ENCODE assay signal across 22 cellular contexts in the genomic region with DNA sequence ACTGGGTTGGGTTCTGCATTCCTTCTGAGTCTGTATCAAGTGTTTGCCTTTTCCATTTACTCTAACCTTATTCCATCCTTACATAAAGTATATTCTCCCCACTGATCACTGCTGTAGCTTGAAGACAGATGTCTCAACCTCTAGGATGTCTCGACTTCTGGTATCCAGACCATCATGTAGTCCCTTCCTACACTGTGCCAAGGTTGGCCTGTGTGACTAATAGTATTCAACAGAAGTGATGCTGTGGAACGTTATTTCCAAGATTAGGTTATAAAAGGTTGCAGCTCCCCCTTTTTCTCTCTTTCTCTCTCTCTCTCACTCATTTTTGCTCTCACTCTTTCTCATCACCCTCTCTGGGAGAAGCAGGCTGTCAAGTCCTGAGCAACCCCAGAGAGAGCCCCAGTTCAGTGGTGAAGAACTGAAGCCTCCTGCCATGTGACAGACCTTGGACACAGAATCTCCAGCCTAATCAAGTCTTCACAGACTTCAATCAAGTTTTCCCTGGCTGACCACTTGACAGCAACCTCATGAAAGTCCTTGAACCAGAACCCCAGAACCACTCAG.
A peak's percentile ranks its signal among the peaks of the same experiment; 100 is the strongest.
DNase-seq lines count a peak whose midpoint lies in the region; ATAC-seq lines count a peak whose summit lies in the region.
"Had no signal": no experiment of that assay in that cellular context is flagged by ENCODE, and none has a peak within 500 bp of the region (broad histone marks: within the 10 kb centered on the region; RNA-seq: fewer than 3 reads in every experiment).

No MANE protein-coding gene starts in this region.

- no peak for DNase-seq in activated T-cell treated with anti-CD3 and anti-CD28 coated beads, Interleukin-2, amount 50 U/mL, for 4 hours
- DNase-seq in activated T-cell treated with anti-CD3 and anti-CD28 coated beads, Interleukin-2, amount 50 U/mL, for 24 hours = no peak
- no peak for DNase-seq in activated naive CD8-positive, alpha-beta T cell treated with anti-CD3 and anti-CD28 coated beads for 36 hours
- DNase-seq in activated naive CD8-positive, alpha-beta T cell treated with anti-CD3 and anti-CD28 coated beads, Interleukin-2, amount 50 U/mL, for 24 hours = no peak
- no peak for DNase-seq in H4 (ENCODE audit: low spot score)
- DNase-seq: 8988T; ACHN; AML-193; BE2C; CD4-positive, alpha-beta T cell; CD8-positive, alpha-beta memory T cell; DMS 273 treated with DMSO at 0.1 percent for 48 hours; DMS79; EL; GDM1; GM23248; HFFc6 had no signal

- peak; percentile 47 to 60 for ATAC-seq in activated T-cell treated with anti-CD3 and anti-CD28 coated beads, Interleukin-2, amount 50 U/mL, for 4 hours
- peak; percentile 56 for ATAC-seq in activated naive CD8-positive, alpha-beta T cell treated with anti-CD3 and anti-CD28 coated beads, Interleukin-2, amount 50 U/mL, for 24 hours
- ATAC-seq: A549, GM12878 had no signal

- no peaks in the 10 kb centered on the region for H3K9me3 Mint-ChIP-seq in activated T-cell treated with anti-CD3 and anti-CD28 coated beads, Interleukin-2, amount 50 U/mL, for 4 hours
- H3K9me3 Mint-ChIP-seq in activated T-cell treated with anti-CD3 and anti-CD28 coated beads, Interleukin-2, amount 50 U/mL, for 24 hours = no peaks in the 10 kb centered on the region
- H3K9me3 Mint-ChIP-seq in activated naive CD8-positive, alpha-beta T cell (ENCODE audit: low read depth) = no peaks in the 10 kb centered on the region
- H3K9me3 Mint-ChIP-seq in activated naive CD8-positive, alpha-beta T cell treated with anti-CD3 and anti-CD28 coated beads for 36 hours = no peaks in the 10 kb centered on the region
- no peaks in the 10 kb centered on the region for H3K9me3 Mint-ChIP-seq in activated naive CD8-positive, alpha-beta T cell treated with anti-CD3 and anti-CD28 coated beads, Interleukin-2, amount 50 U/mL, for 24 hours
- H3K9me3 Mint-ChIP-seq in stimulated activated naive CD8-positive, alpha-beta T cell treated with anti-CD3 and anti-CD28 coated beads, Interleukin-15, Interleukin-2, amounts not matched to agents 100 ng/mL and 50 ng/mL, for 24 hours = no peaks in the 10 kb centered on the region
- H3K9me3 Mint-ChIP-seq: CD14-positive monocyte; CD4-positive, alpha-beta T cell; CD8-positive, alpha-beta memory T cell; HFFc6 had no signal

- H3K27me3 Mint-ChIP-seq in activated T-cell treated with anti-CD3 and anti-CD28 coated beads, Interleukin-2, amount 50 U/mL, for 4 hours (ENCODE audit: low read depth) = peaks cover 1% of the 10 kb centered on the region
- H3K27me3 Mint-ChIP-seq in activated T-cell treated with anti-CD3 and anti-CD28 coated beads, Interleukin-2, amount 50 U/mL, for 24 hours = no peaks in the 10 kb centered on the region
- no peaks in the 10 kb centered on the region for H3K27me3 Mint-ChIP-seq in activated naive CD8-positive, alpha-beta T cell
- no peaks in the 10 kb centered on the region for H3K27me3 Mint-ChIP-seq in activated naive CD8-positive, alpha-beta T cell treated with anti-CD3 and anti-CD28 coated beads for 36 hours
- no peaks in the 10 kb centered on the region for H3K27me3 Mint-ChIP-seq in activated naive CD8-positive, alpha-beta T cell treated with anti-CD3 and anti-CD28 coated beads, Interleukin-2, amount 50 U/mL, for 24 hours
- H3K27me3 Mint-ChIP-seq in stimulated activated naive CD8-positive, alpha-beta T cell treated with anti-CD3 and anti-CD28 coated beads, Interleukin-15, Interleukin-2, amounts not matched to agents 100 ng/mL and 50 ng/mL, for 24 hours = no peaks in the 10 kb centered on the region
- H3K27me3 Mint-ChIP-seq: CD8-positive, alpha-beta memory T cell had no signal

- H3K27ac Mint-ChIP-seq in activated T-cell treated with anti-CD3 and anti-CD28 coated beads, Interleukin-2, amount 50 U/mL, for 24 hours = no peak overlapping the region
- H3K27ac Mint-ChIP-seq in activated naive CD8-positive, alpha-beta T cell = peak overlapping the region; percentile 5
- no peak overlapping the region for H3K27ac Mint-ChIP-seq in activated naive CD8-positive, alpha-beta T cell treated with anti-CD3 and anti-CD28 coated beads for 36 hours
- H3K27ac Mint-ChIP-seq in activated naive CD8-positive, alpha-beta T cell treated with anti-CD3 and anti-CD28 coated beads, Interleukin-2, amount 50 U/mL, for 24 hours = no peak overlapping the region
- H3K27ac Mint-ChIP-seq in stimulated activated naive CD8-positive, alpha-beta T cell treated with anti-CD3 and anti-CD28 coated beads, Interleukin-15, Interleukin-2, amounts not matched to agents 100 ng/mL and 50 ng/mL, for 24 hours = peak overlapping the region; percentile 26
- H3K27ac Mint-ChIP-seq: CD14-positive monocyte; CD4-positive, alpha-beta T cell; CD8-positive, alpha-beta memory T cell; HFFc6 had no signal

- peaks cover 7% of the 10 kb centered on the region for H3K4me1 Mint-ChIP-seq in activated T-cell treated with anti-CD3 and anti-CD28 coated beads, Interleukin-2, amount 50 U/mL, for 4 hours (ENCODE audit: low read depth)
- H3K4me1 Mint-ChIP-seq in activated T-cell treated with anti-CD3 and anti-CD28 coated beads, Interleukin-2, amount 50 U/mL, for 24 hours (ENCODE audit: low read depth) = peaks cover 38% of the 10 kb centered on the region
- peaks cover 12% of the 10 kb centered on the region for H3K4me1 Mint-ChIP-seq in activated naive CD8-positive, alpha-beta T cell (ENCODE audit: low read depth)
- H3K4me1 Mint-ChIP-seq in activated naive CD8-positive, alpha-beta T cell treated with anti-CD3 and anti-CD28 coated beads for 36 hours = peaks cover 27% of the 10 kb centered on the region
- H3K4me1 Mint-ChIP-seq in activated naive CD8-positive, alpha-beta T cell treated with anti-CD3 and anti-CD28 coated beads, Interleukin-2, amount 50 U/mL, for 24 hours = peaks cover 22% of the 10 kb centered on the region
- peaks cover 22% of the 10 kb centered on the region for H3K4me1 Mint-ChIP-seq in stimulated activated naive CD8-positive, alpha-beta T cell treated with anti-CD3 and anti-CD28 coated beads, Interleukin-15, Interleukin-2, amounts not matched to agents 100 ng/mL and 50 ng/mL, for 24 hours (ENCODE audit: low read depth)
- H3K4me1 Mint-ChIP-seq: CD14-positive monocyte had no signal

- no peak overlapping the region for H3K4me3 Mint-ChIP-seq in activated T-cell treated with anti-CD3 and anti-CD28 coated beads, Interleukin-2, amount 50 U/mL, for 4 hours
- H3K4me3 Mint-ChIP-seq in activated T-cell treated with anti-CD3 and anti-CD28 coated beads, Interleukin-2, amount 50 U/mL, for 24 hours = no peak overlapping the region
- H3K4me3 Mint-ChIP-seq in activated naive CD8-positive, alpha-beta T cell = no peak overlapping the region
- H3K4me3 Mint-ChIP-seq in activated naive CD8-positive, alpha-beta T cell treated with anti-CD3 and anti-CD28 coated beads for 36 hours = no peak overlapping the region
- H3K4me3 Mint-ChIP-seq in activated naive CD8-positive, alpha-beta T cell treated with anti-CD3 and anti-CD28 coated beads, Interleukin-2, amount 50 U/mL, for 24 hours = no peak overlapping the region
- H3K4me3 Mint-ChIP-seq in stimulated activated naive CD8-positive, alpha-beta T cell treated with anti-CD3 and anti-CD28 coated beads, Interleukin-15, Interleukin-2, amounts not matched to agents 100 ng/mL and 50 ng/mL, for 24 hours = no peak overlapping the region
- H3K4me3 Mint-ChIP-seq: CD14-positive monocyte; CD4-positive, alpha-beta T cell; CD8-positive, alpha-beta memory T cell; HFFc6 had no signal

- H3K36me3 Mint-ChIP-seq in activated T-cell treated with anti-CD3 and anti-CD28 coated beads, Interleukin-2, amount 50 U/mL, for 4 hours (ENCODE audit: insufficient read depth) = no peaks in the 10 kb centered on the region
- H3K36me3 Mint-ChIP-seq in activated T-cell treated with anti-CD3 and anti-CD28 coated beads, Interleukin-2, amount 50 U/mL, for 24 hours (ENCODE audit: low read depth) = no peaks in the 10 kb centered on the region
- H3K36me3 Mint-ChIP-seq in activated naive CD8-positive, alpha-beta T cell = peaks cover 3% of the 10 kb centered on the region
- peaks cover 2% of the 10 kb centered on the region for H3K36me3 Mint-ChIP-seq in activated naive CD8-positive, alpha-beta T cell treated with anti-CD3 and anti-CD28 coated beads for 36 hours
- no peaks in the 10 kb centered on the region for H3K36me3 Mint-ChIP-seq in activated naive CD8-positive, alpha-beta T cell treated with anti-CD3 and anti-CD28 coated beads, Interleukin-2, amount 50 U/mL, for 24 hours (ENCODE audit: low read depth)
- no peaks in the 10 kb centered on the region for H3K36me3 Mint-ChIP-seq in stimulated activated naive CD8-positive, alpha-beta T cell treated with anti-CD3 and anti-CD28 coated beads, Interleukin-15, Interleukin-2, amounts not matched to agents 100 ng/mL and 50 ng/mL, for 24 hours (ENCODE audit: low read depth)
- H3K36me3 Mint-ChIP-seq: CD14-positive monocyte; CD8-positive, alpha-beta memory T cell had no signal

Comparison
In these comparisons a context has a peak if more than half of its experiments do, and no peak if none do; other contexts are left out.
1. H3K27ac Mint-ChIP-seq: peak in activated naive CD8-positive, alpha-beta T cell (single experiment) and stimulated activated naive CD8-positive, alpha-beta T cell treated with anti-CD3 and anti-CD28 coated beads, Interleukin-15, Interleukin-2, amounts not matched to agents 100 ng/mL and 50 ng/mL, for 24 hours (single experiment); none in activated T-cell treated with anti-CD3 and anti-CD28 coated beads, Interleukin-2, amount 50 U/mL, for 24 hours (single experiment), activated naive CD8-positive, alpha-beta T cell treated with anti-CD3 and anti-CD28 coated beads for 36 hours (single experiment) and activated naive CD8-positive, alpha-beta T cell treated with anti-CD3 and anti-CD28 coated beads, Interleukin-2, amount 50 U/mL, for 24 hours (single experiment).